Comparison of ENCODE assay signal across 4 cellular contexts in the genomic region with DNA sequence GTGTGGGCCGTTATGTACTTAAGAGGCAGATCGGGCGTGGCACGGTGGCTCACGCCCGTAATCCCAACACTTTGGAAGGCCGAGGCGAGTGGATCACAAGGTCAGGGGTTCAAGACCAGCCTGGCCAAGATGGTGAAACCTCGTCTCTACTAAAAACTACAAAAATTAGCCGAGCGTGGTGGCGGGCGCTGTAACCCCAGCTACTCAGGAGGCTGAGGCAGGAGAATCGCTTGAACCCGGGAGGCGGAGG. TPM values are rescaled to one million over a fixed set of nuclear protein-coding genes. Genes with fewer than 3 reads are reported as not detected.
DNase-seq lines count a peak whose midpoint lies in the region; ATAC-seq and TF ChIP-seq lines count a peak whose summit lies in the region.
"Not testable (repeated sequence)": the region's sequence is repeated elsewhere in the genome, so short reads cannot be mapped to it uniquely, and the experiment has no call there.

No MANE protein-coding gene starts in this region.

- H3K4me3 Mint-ChIP-seq in CD8-positive, alpha-beta T cell = peak overlapping the region; percentile 85
- peak overlapping the region; percentile 74 for H3K4me3 Mint-ChIP-seq in activated CD4-positive, alpha-beta T cell treated with anti-CD3 and anti-CD28 coated beads, Interleukin-2, amount 10 ng/mL, durations not matched to agents 7 days and 5 days
- peak overlapping the region; percentile 85 for H3K4me3 Mint-ChIP-seq in osteocyte (ENCODE audit: unreplicated experiment)

- H3K4me3 ChIP-seq in CD8-positive, alpha-beta T cell (ENCODE audit: low read depth, low read length) = peak overlapping the region; percentile 85
- peak overlapping the region; percentile 33 to 64 (median 49) for H3K4me3 ChIP-seq in fibroblast of lung (replicated peaks in 1 of 4; ENCODE audit: control extremely low read depth in 1 of 4, insufficient read depth in 1 of 4, low read depth in 3 of 4, low read length in 4 of 4)

- DNase-seq in CD8-positive, alpha-beta T cell; activated CD4-positive, alpha-beta T cell treated with anti-CD3 and anti-CD28 coated beads, Interleukin-2, amount 10 ng/mL, durations not matched to agents 7 days and 5 days; fibroblast of lung (ENCODE audit: low read depth in 2 of 2); osteocyte (ENCODE audit: extremely low spot score, unreplicated experiment): not testable (repeated sequence)

- peak overlapping the region; percentile 17 for H2AFZ ChIP-seq in fibroblast of lung (ENCODE audit: low read length)

- H3K27me3 ChIP-seq in CD8-positive, alpha-beta T cell (ENCODE audit: insufficient read depth, low read length); fibroblast of lung (ENCODE audit: control insufficient read depth, insufficient read depth, low read length): not testable (repeated sequence)

- not testable (repeated sequence) for H3K9me3 ChIP-seq in CD8-positive, alpha-beta T cell (ENCODE audit: low read length); fibroblast of lung (ENCODE audit: control insufficient read depth, insufficient read depth, low read depth, low read length)

- H3K27me3 Mint-ChIP-seq in CD8-positive, alpha-beta T cell (ENCODE audit: low read depth); activated CD4-positive, alpha-beta T cell treated with anti-CD3 and anti-CD28 coated beads, Interleukin-2, amount 10 ng/mL, durations not matched to agents 7 days and 5 days; osteocyte (ENCODE audit: unreplicated experiment): not testable (repeated sequence)

- ATAC-seq in CD8-positive, alpha-beta T cell = not testable (repeated sequence)

- H3K4me1 ChIP-seq in CD8-positive, alpha-beta T cell (ENCODE audit: insufficient read depth, low read length) = peaks cover 24% of the 10 kb centered on the region
- peaks cover 19% of the 10 kb centered on the region for H3K4me1 ChIP-seq in fibroblast of lung (ENCODE audit: control insufficient read depth, extremely low read depth, insufficient read depth, low read length)

- POLR2A ChIA-PET in CD8-positive, alpha-beta T cell (lab: Charles Lee) = interaction anchor here (0.8 to 3.6 kb wide), 10 partner anchors 10 to 405 kb away, joined by 3 to 53 read pairs (median 4); a partner anchor contains a TSS
- POLR2A ChIA-PET in activated CD4-positive, alpha-beta T cell treated with anti-CD3 and anti-CD28 coated beads, Interleukin-2, amount 10 ng/mL, durations not matched to agents 7 days and 5 days (lab: Charles Lee) = interaction anchor here (0.6 to 0.9 kb wide), 2 partner anchors 15 to 965 kb away, joined by 3 to 5 read pairs; no protein-coding TSS in a partner anchor

- H3K36me3 Mint-ChIP-seq in CD8-positive, alpha-beta T cell; activated CD4-positive, alpha-beta T cell treated with anti-CD3 and anti-CD28 coated beads, Interleukin-2, amount 10 ng/mL, durations not matched to agents 7 days and 5 days (ENCODE audit: low read depth); osteocyte (ENCODE audit: unreplicated experiment): not testable (repeated sequence)

- peak overlapping the region; percentile 78 for H3K9ac ChIP-seq in fibroblast of lung (ENCODE audit: insufficient read depth, low read length)

- H3K36me3 ChIP-seq in CD8-positive, alpha-beta T cell (ENCODE audit: insufficient read depth, low read length) = not testable (repeated sequence)
- H3K36me3 ChIP-seq in fibroblast of lung (ENCODE audit: control insufficient read depth, insufficient read depth, low read length) = peaks cover 16% of the 10 kb centered on the region

- H3K27ac ChIP-seq in CD8-positive, alpha-beta T cell (ENCODE audit: low read depth, low read length) = peak overlapping the region; percentile 89
- peak overlapping the region; percentile 94 for H3K27ac ChIP-seq in fibroblast of lung (ENCODE audit: insufficient read depth, low read length)

- CTCF ChIA-PET in CD8-positive, alpha-beta T cell (lab: Charles Lee) = interaction anchor here (0.5 to 7.6 kb wide), 16 partner anchors 8 to 913 kb away, joined by 3 to 147 read pairs (median 5); a partner anchor contains a TSS
- CTCF ChIA-PET in activated CD4-positive, alpha-beta T cell treated with anti-CD3 and anti-CD28 coated beads, Interleukin-2, amount 10 ng/mL, durations not matched to agents 7 days and 5 days (lab: Charles Lee) = interaction anchor here (0.6 to 3.7 kb wide), 20 partner anchors 10 to 659 kb away, joined by 3 to 52 read pairs (median 6); a partner anchor contains a TSS

- peak overlapping the region; percentile 98 for H3K27ac Mint-ChIP-seq in CD8-positive, alpha-beta T cell
- peak overlapping the region; percentile 96 for H3K27ac Mint-ChIP-seq in activated CD4-positive, alpha-beta T cell treated with anti-CD3 and anti-CD28 coated beads, Interleukin-2, amount 10 ng/mL, durations not matched to agents 7 days and 5 days
- H3K27ac Mint-ChIP-seq in osteocyte (ENCODE audit: unreplicated experiment) = peak overlapping the region; percentile 99

- H3K79me2 ChIP-seq in fibroblast of lung (ENCODE audit: control insufficient read depth, insufficient read depth, low read length) = not testable (repeated sequence)

- H3K9me3 Mint-ChIP-seq in CD8-positive, alpha-beta T cell; activated CD4-positive, alpha-beta T cell treated with anti-CD3 and anti-CD28 coated beads, Interleukin-2, amount 10 ng/mL, durations not matched to agents 7 days and 5 days; osteocyte (ENCODE audit: unreplicated experiment): not testable (repeated sequence)

- not testable (repeated sequence) for TF ChIP-seq CTCF in CD8-positive, alpha-beta T cell (IDR thresholded peaks at IDR 0.05); fibroblast of lung (conservative IDR thresholded peaks at IDR 0.05 in 1 of 2, IDR thresholded peaks at IDR 0.05 in 1 of 2; ENCODE audit: low read depth in 1 of 2, low read length in 2 of 2); osteocyte (IDR thresholded peaks at IDR 0.05)

- peaks cover 30% of the 10 kb centered on the region for H3K4me1 Mint-ChIP-seq in CD8-positive, alpha-beta T cell (ENCODE audit: low read depth)
- peaks cover 38% of the 10 kb centered on the region for H3K4me1 Mint-ChIP-seq in activated CD4-positive, alpha-beta T cell treated with anti-CD3 and anti-CD28 coated beads, Interleukin-2, amount 10 ng/mL, durations not matched to agents 7 days and 5 days
- H3K4me1 Mint-ChIP-seq in osteocyte (ENCODE audit: unreplicated experiment) = peaks cover 28% of the 10 kb centered on the region

- intact Hi-C loops in CD8-positive, alpha-beta T cell (cut with DNase I, micrococcal nuclease) = loop anchor here (1.0 to 5.0 kb wide), 9 partner anchors 14 to 369 kb away; a partner anchor contains a TSS

- peak overlapping the region; percentile 98 for H3K4me2 ChIP-seq in fibroblast of lung (ENCODE audit: extremely low read depth, insufficient read depth, low read length)

- H4K20me1 ChIP-seq in fibroblast of lung (ENCODE audit: control insufficient read depth, extremely low read depth, insufficient read depth, low read length) = not testable (repeated sequence)

RNA-seq across cellular contexts. Expression of a gene that starts 13.8 kb away (rescaled TPM):
- 10 to 100 TPM; 18.5 to 18.8 TPM for total RNA-seq in CD8-positive, alpha-beta T cell
- 10 to 100 TPM; 21.2 to 23.6 TPM for total RNA-seq in activated CD4-positive, alpha-beta T cell treated with anti-CD3 and anti-CD28 coated beads, Interleukin-2, amount 10 ng/mL, durations not matched to agents 7 days and 5 days
- total RNA-seq in fibroblast of lung (36.8 and 38.3 TPM in 2 replicates), osteocyte (55.4 and 57.2 TPM in 2 replicates)
- 30.0 and 39.6 TPM in 2 replicates for polyA plus RNA-seq in fibroblast of lung
- polyA plus RNA-seq in fibroblast of lung (2012) = 25.9 and 33.5 TPM in 2 replicates
- 31.4 and 41.7 TPM in 2 replicates for polyA minus RNA-seq in fibroblast of lung (ENCODE audit: low replicate concordance)

RNA-seq across cellular contexts. Expression of a gene that starts 14.6 kb away (rescaled TPM):
- total RNA-seq in CD8-positive, alpha-beta T cell = 10 to 100 TPM; 24.4 to 25.8 TPM
- 10 to 100 TPM; 32.8 to 37.3 TPM for total RNA-seq in activated CD4-positive, alpha-beta T cell treated with anti-CD3 and anti-CD28 coated beads, Interleukin-2, amount 10 ng/mL, durations not matched to agents 7 days and 5 days
- total RNA-seq in fibroblast of lung (36.7 and 46.6 TPM in 2 replicates), osteocyte (31.9 and 33.2 TPM in 2 replicates)
- polyA plus RNA-seq in fibroblast of lung = 42.2 and 52.4 TPM in 2 replicates
- 51.8 and 72.5 TPM in 2 replicates for polyA plus RNA-seq in fibroblast of lung (2012)
- polyA minus RNA-seq in fibroblast of lung (ENCODE audit: low replicate concordance) = 97.5 and 113 TPM in 2 replicates

RNA-seq across cellular contexts. Expression of a gene that starts 20.3 kb away (rescaled TPM):
- 1 to 10 TPM; 1.1 TPM for total RNA-seq in CD8-positive, alpha-beta T cell
- 10 to 100 TPM; 14.2 to 15.5 TPM for total RNA-seq in activated CD4-positive, alpha-beta T cell treated with anti-CD3 and anti-CD28 coated beads, Interleukin-2, amount 10 ng/mL, durations not matched to agents 7 days and 5 days
- total RNA-seq in fibroblast of lung (3.1 and 4.0 TPM in 2 replicates), osteocyte (6.1 and 7.7 TPM in 2 replicates)
- polyA plus RNA-seq in fibroblast of lung = 1.9 and 2.2 TPM in 2 replicates
- 2.7 and 3.4 TPM in 2 replicates for polyA plus RNA-seq in fibroblast of lung (2012)
- 4.6 and 5.3 TPM in 2 replicates for polyA minus RNA-seq in fibroblast of lung (ENCODE audit: low replicate concordance)

RNA-seq across cellular contexts. Expression of a gene that starts 20.8 kb away (rescaled TPM):
- total RNA-seq in CD8-positive, alpha-beta T cell = 10 to 100 TPM; 58.9 to 71.2 TPM
- 100 to 1,000 TPM; 183 to 308 TPM for total RNA-seq in activated CD4-positive, alpha-beta T cell treated with anti-CD3 and anti-CD28 coated beads, Interleukin-2, amount 10 ng/mL, durations not matched to agents 7 days and 5 days
- 122 and 125 TPM in 2 replicates for total RNA-seq in fibroblast of lung
- 123 and 134 TPM in 2 replicates for polyA plus RNA-seq in fibroblast of lung
- 213 and 246 TPM in 2 replicates for polyA plus RNA-seq in fibroblast of lung (2012)
- polyA minus RNA-seq in fibroblast of lung (ENCODE audit: low replicate concordance) = 358 and 370 TPM in 2 replicates
- 190 and 201 TPM in 2 replicates for total RNA-seq in osteocyte

RNA-seq across cellular contexts. Expression of a gene that starts 53.6 kb away (rescaled TPM):
- total RNA-seq in CD8-positive, alpha-beta T cell = 10 to 100 TPM; 15.6 to 16.7 TPM
- 10 to 100 TPM; 50.1 to 58.9 TPM for total RNA-seq in activated CD4-positive, alpha-beta T cell treated with anti-CD3 and anti-CD28 coated beads, Interleukin-2, amount 10 ng/mL, durations not matched to agents 7 days and 5 days
- 27.7 and 40.5 TPM in 2 replicates for total RNA-seq in fibroblast of lung
- 31.9 and 35.4 TPM in 2 replicates for polyA plus RNA-seq in fibroblast of lung
- 74.2 and 92.4 TPM in 2 replicates for polyA plus RNA-seq in fibroblast of lung (2012)
- 9.8 and 13.2 TPM in 2 replicates for polyA minus RNA-seq in fibroblast of lung (ENCODE audit: low replicate concordance)
- 61.3 and 64.4 TPM in 2 replicates for total RNA-seq in osteocyte
